In the genomic region with DNA sequence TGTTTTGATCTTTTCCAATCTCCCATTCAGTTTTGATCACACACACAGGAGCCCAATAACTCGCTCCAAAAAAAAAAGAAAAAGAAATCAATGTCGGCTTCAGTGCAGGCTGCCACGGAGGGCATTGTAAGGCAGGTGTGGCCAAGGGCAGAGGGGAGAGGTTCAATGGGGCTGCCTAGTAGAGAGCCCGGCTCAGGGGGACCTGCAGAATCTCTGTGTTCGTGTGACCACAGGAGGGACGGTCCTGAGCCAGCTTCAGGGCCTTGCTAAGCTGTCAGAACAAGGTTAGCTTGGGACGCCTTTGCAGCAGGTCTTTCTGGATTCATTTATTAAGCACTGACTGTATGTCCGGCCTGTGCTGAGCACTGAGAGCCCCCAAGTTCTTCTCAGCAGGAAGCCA, we compare ENCODE assay signal across 22 cellular contexts. TPM values are rescaled to one million over a fixed set of nuclear protein-coding genes. Genes with fewer than 3 reads are reported as not detected.
DNase-seq lines count a peak whose midpoint lies in the region; ATAC-seq, FAIRE-seq and TF ChIP-seq lines count a peak whose summit lies in the region.
"Had no signal": no experiment of that assay in that cellular context is flagged by ENCODE, and none has a peak within 500 bp of the region (broad histone marks: within the 10 kb centered on the region; RNA-seq: fewer than 3 reads in every experiment).

No MANE protein-coding gene starts in this region.

- peaks cover 4 to 11% (median 6%) of the 10 kb centered on the region in 3 donors for H3K27me3 Mint-ChIP-seq in immature natural killer cell (ENCODE audit: low read depth in 3 of 3)

- no peak overlapping the region for H3K4me2 ChIP-seq in HepG2 (ENCODE audit: low read depth, low read length)
- H3K4me2 ChIP-seq: GM23338 had no signal

- FAIRE-seq in HepG2 (lab: Jason Lieb, UNC), result no peak
- FAIRE-seq: D721Med, GM12878, GM19239 had no signal

- 2% methylated on average over 5 of the region's 8 CpGs for WGBS in HepG2 (ENCODE audit: low lambda C conversion rate)
- WGBS in right lobe of liver (ENCODE audit: insufficient coverage, low coverage, low lambda C conversion rate, missing lambda C conversion rate), result 30% methylated on average over 5 of the region's 8 CpGs

- H3K36me3 ChIP-seq in HepG2 (replicated peaks in 1 of 2; ENCODE audit: control insufficient read depth in 1 of 2, insufficient read depth in 2 of 2, low read length in 2 of 2) (no peaks in the 10 kb centered on the region), right lobe of liver (no peaks in the 10 kb centered on the region), H7 (replicated peaks; ENCODE audit: control insufficient read depth, insufficient read depth, low read length) (no peaks in the 10 kb centered on the region)
- H3K36me3 ChIP-seq: BLaER1 treated with 17β-estradiol and CSF1 and Interleukin-3, amounts not matched to agents 10 nM and 100 nM; HAP-1 had no signal

- no peak overlapping the region for H3K27ac Mint-ChIP-seq in immature natural killer cell
- H3K27ac Mint-ChIP-seq: B cell; CD4-positive, alpha-beta T cell; HFFc6 had no signal

- TF ChIP-seq EP300 in HepG2 (IDR thresholded peaks at IDR 0.05; ENCODE audit: low read depth in 2 of 2, low read length in 2 of 2) (no peak), HepG2 (CRISPR knock-in tag; IDR thresholded peaks at IDR 0.05; ENCODE audit: borderline replicate concordance) (no peak)

- H3K4me3 Mint-ChIP-seq in immature natural killer cell, result no peak overlapping the region
- H3K4me3 Mint-ChIP-seq: B cell; CD4-positive, alpha-beta T cell; GM23338; HFFc6 had no signal

- no peak overlapping the region for H3K4me3 ChIP-seq in HepG2 (replicated peaks in 1 of 3; ENCODE audit: insufficient read depth in 1 of 3, low read depth in 2 of 3, low read length in 3 of 3)
- H3K4me3 ChIP-seq in right lobe of liver, result no peak overlapping the region
- H3K4me3 ChIP-seq in H7 (ENCODE audit: insufficient read depth, low read depth, low read length), result no peak overlapping the region
- H3K4me3 ChIP-seq in dorsolateral prefrontal cortex, result peak overlapping the region in 5 of 59 donors; percentile 7 to 16 (median 9)
- H3K4me3 ChIP-seq: BLaER1 treated with 17β-estradiol and CSF1 and Interleukin-3, amounts not matched to agents 10 nM and 100 nM; GM12878; GM23338; HAP-1 had no signal

- H3K27me3 ChIP-seq in HepG2 (ENCODE audit: control insufficient read depth in 1 of 2, insufficient read depth in 2 of 2, low read length in 2 of 2) (peaks cover 27 to 84% of the 10 kb centered on the region in 2 experiments), right lobe of liver (no peaks in the 10 kb centered on the region), H7 (ENCODE audit: control insufficient read depth, insufficient read depth, low read length) (no peaks in the 10 kb centered on the region), dorsolateral prefrontal cortex (peaks cover 0 to 6% (median 0%) of the 10 kb centered on the region in 45 donors)

- POLR2A ChIA-PET in HepG2 (lab: Yijun Ruan, JAX), result no interaction called here

- peaks cover 12 to 13% of the 10 kb centered on the region in 2 donors for H3K4me1 Mint-ChIP-seq in immature natural killer cell
- H3K4me1 Mint-ChIP-seq: B cell, CD14-positive monocyte had no signal

- H3K36me3 Mint-ChIP-seq in immature natural killer cell, result no peaks in the 10 kb centered on the region
- H3K36me3 Mint-ChIP-seq: CD14-positive monocyte; CD8-positive, alpha-beta memory T cell had no signal

- no peaks in the 10 kb centered on the region for H3K9me3 ChIP-seq in HepG2 (ENCODE audit: low read length)
- H3K9me3 ChIP-seq in right lobe of liver, result no peaks in the 10 kb centered on the region
- H3K9me3 ChIP-seq: BLaER1 treated with 17β-estradiol and CSF1 and Interleukin-3, amounts not matched to agents 10 nM and 100 nM; HAP-1 had no signal

- intact Hi-C loops in HepG2 (cut with micrococcal nuclease; ENCODE audit: unreplicated experiment) (no loop called here), right lobe of liver (cut with DNase I) (no loop called here), dorsolateral prefrontal cortex (cut with DNase I) (no loop called here)

- no peak for DNase-seq in HepG2 (ENCODE audit: low spot score)
- DNase-seq in right lobe of liver, result no peak
- DNase-seq in H7, result peak; percentile 32
- no peak for DNase-seq in dorsolateral prefrontal cortex
- no peak for DNase-seq in immature natural killer cell
- no peak for DNase-seq in NCI-H2171 treated with DMSO at 0.1 percent for 48 hours (lab: John Stamatoyannopoulos, UW)
- DNase-seq: CD4-positive, alpha-beta T cell; CD8-positive, alpha-beta memory T cell; DMS 273 treated with DMSO at 0.1 percent for 48 hours; DMS79; EL; GDM1; HFFc6 had no signal

- CTCF ChIA-PET in HepG2 (lab: Yijun Ruan, JAX; ENCODE audit: low intra/inter-chr PET ratio, low total read pairs), result no interaction called here

- no peak overlapping the region for H3K9ac ChIP-seq in HepG2 (ENCODE audit: insufficient read depth, low read depth, low read length)
- H3K9ac ChIP-seq: BLaER1 treated with 17β-estradiol and CSF1 and Interleukin-3, amounts not matched to agents 10 nM and 100 nM had no signal

- peaks cover 2% of the 10 kb centered on the region; the same call in 1 of the 2 replicates for H4K20me1 ChIP-seq in HepG2 (ENCODE audit: insufficient read depth, low read length)

- H3K79me2 ChIP-seq in HepG2 (ENCODE audit: insufficient read depth, low read length), result no peaks in the 10 kb centered on the region

- no peak for TF ChIP-seq RAD21 in HepG2 (CRISPR knock-in tag; IDR thresholded peaks at IDR 0.05)

- H2AFZ ChIP-seq in HepG2 (ENCODE audit: low read length), result no peak overlapping the region
- H2AFZ ChIP-seq: GM23338 had no signal

- no peak for ATAC-seq in HepG2
- no peak for ATAC-seq in right lobe of liver
- ATAC-seq in GM21576 (IDR thresholded peaks at IDR 0.05; ENCODE audit: unreplicated experiment), result no peak
- ATAC-seq: GM12878, GM23338 had no signal

- TF ChIP-seq CTCF in HepG2 (CRISPR knock-in tag; IDR thresholded peaks at IDR 0.05), result no peak
- no peak for TF ChIP-seq CTCF in right lobe of liver (IDR thresholded peaks at IDR 0.05)
- no peak for TF ChIP-seq CTCF in dorsolateral prefrontal cortex (IDR thresholded peaks at IDR 0.05 in 54 of 56, conservative IDR thresholded peaks at IDR 0.05 in 2 of 56; ENCODE audit: low read depth in 1 of 56, partially characterized antibody in 56 of 56)

- TF ChIP-seq POLR2A in HepG2 (IDR thresholded peaks at IDR 0.05; ENCODE audit: insufficient read depth in 1 of 2, low read depth in 2 of 2, low read length in 2 of 2) (no peak), right lobe of liver (IDR thresholded peaks at IDR 0.05) (no peak)

- H3K4me1 ChIP-seq in HepG2 (ENCODE audit: insufficient read depth, low read length) (no peaks in the 10 kb centered on the region), right lobe of liver (no peaks in the 10 kb centered on the region)
- H3K4me1 ChIP-seq: HAP-1 had no signal

- in situ Hi-C loops in HepG2 (cut with HindIII; ENCODE audit: extremely low pct_ligation_motif_present, low pct_unique_long_range_greater_than_20kb), result no loop called here

- no peaks in the 10 kb centered on the region for H3K9me3 Mint-ChIP-seq in immature natural killer cell
- H3K9me3 Mint-ChIP-seq: CD4-positive, alpha-beta T cell; CD8-positive, alpha-beta memory T cell; GM23338 had no signal

- no TSS peak for BruUV-seq in HepG2 (replicated peaks; lab: Mats Ljungman, UMichigan)

- no peak overlapping the region for H3K27ac ChIP-seq in HepG2 (ENCODE audit: extremely low read length, insufficient read depth, low read length)
- no peak overlapping the region for H3K27ac ChIP-seq in right lobe of liver
- H3K27ac ChIP-seq in dorsolateral prefrontal cortex, result peak overlapping the region in 52 of 59 donors; percentile 21 to 86 (median 66)
- H3K27ac ChIP-seq: BLaER1 treated with 17β-estradiol and CSF1 and Interleukin-3, amounts not matched to agents 10 nM and 100 nM had no signal

TF ChIP-seq in HepG2, 621 proteins besides CTCF, POLR2A, EP300 and RAD21:
- TF ChIP-seq FOXP1 (IDR thresholded peaks at IDR 0.05) (no peak), FOXP1 (CRISPR knock-in tag; IDR thresholded peaks at IDR 0.05) (no peak), EZH2 (conservative IDR thresholded peaks at IDR 0.05; ENCODE audit: low read depth, low read length) (peak; percentile 94)

RNA-seq across cellular contexts. Expression of a gene that starts 22.2 kb away (rescaled TPM):
- total RNA-seq in HepG2 (2016; rRNA removed; fragmentation: Illumina TruSeq; extraction: Trizol) (not detected in 2 replicates), right lobe of liver (1 to 10 TPM; 1.1 to 5.9 (median 3.5) TPM), dorsolateral prefrontal cortex (1,000 to 10,000 TPM in 2 of 120 experiments, 100 to 1,000 TPM in 118; 171 to 1,128 (median 638) TPM)
- total RNA-seq in HepG2 (2016; cell fraction: cytosol; rRNA removed; fragmentation: Illumina TruSeq; extraction: Trizol; ENCODE audit: low read depth), result not detected in 2 replicates
- total RNA-seq in HepG2 (2016; cell fraction: insoluble cytoplasmic fraction; rRNA removed; fragmentation: Illumina TruSeq; extraction: Trizol), result not detected in 2 replicates
- total RNA-seq in HepG2 (2016; cell fraction: membrane; rRNA removed; fragmentation: Illumina TruSeq; extraction: Trizol), result not detected in 2 replicates
- total RNA-seq in HepG2 (2016; cell fraction: nucleus; rRNA removed; fragmentation: Illumina TruSeq; extraction: Trizol), result not detected in 2 replicates
- polyA plus RNA-seq in HepG2 (2011; rRNA removed) (0.03 TPM in 1 of 2 replicates, not detected in the other), immature natural killer cell (not detected)
- not detected in 2 replicates for polyA plus RNA-seq in HepG2 (2011; cell fraction: cytosol; rRNA removed)
- not detected in 2 replicates for polyA plus RNA-seq in HepG2 (2011; cell fraction: nucleus; rRNA removed)
- not detected in 2 replicates for polyA plus RNA-seq in HepG2 (2012)
- polyA plus RNA-seq in HepG2 (2016; cell fraction: cytosol; fragmentation: Illumina TruSeq; extraction: Trizol; ENCODE audit: low read depth), result 0.08 TPM in 1 of 2 replicates, not detected in the other
- not detected in 2 replicates for polyA plus RNA-seq in HepG2 (2016; cell fraction: insoluble cytoplasmic fraction; fragmentation: Illumina TruSeq; extraction: Trizol; ENCODE audit: low read depth)
- polyA plus RNA-seq in HepG2 (2016; cell fraction: membrane; fragmentation: Illumina TruSeq; extraction: Trizol; ENCODE audit: low read depth), result not detected in 2 replicates
- polyA plus RNA-seq in HepG2 (2016; cell fraction: nucleus; fragmentation: Illumina TruSeq; extraction: Trizol; ENCODE audit: insufficient read depth, low read depth), result not detected in 2 replicates
- polyA minus RNA-seq in HepG2 (2011; rRNA and poly(A)+ RNA removed; ENCODE audit: low replicate concordance), result 12.4 TPM in 1 of 2 replicates, not detected in the other
- not detected in 2 replicates for polyA minus RNA-seq in HepG2 (2011; cell fraction: cytosol; rRNA and poly(A)+ RNA removed)
- polyA minus RNA-seq in HepG2 (2011; cell fraction: nucleus; rRNA and poly(A)+ RNA removed), result not detected in 2 replicates
- total RNA-seq in H7 (2014; rRNA removed; shearing (Covaris generic)), result 42.9 and 58.2 TPM in 2 replicates
- total RNA-seq: B cell; CD4-positive, alpha-beta T cell; CD8-positive, alpha-beta memory T cell; GM12878 had no signal
- polyA plus RNA-seq: CD8-positive, alpha-beta memory T cell; GM12878 had no signal

Comparison
In these comparisons a context has a peak if more than half of its experiments do, and no peak if none do; other contexts are left out.
1. H3K27ac ChIP-seq: peak in dorsolateral prefrontal cortex (52 of 59); none in HepG2 (single experiment) and right lobe of liver (0 of 3).